In the genomic region with DNA sequence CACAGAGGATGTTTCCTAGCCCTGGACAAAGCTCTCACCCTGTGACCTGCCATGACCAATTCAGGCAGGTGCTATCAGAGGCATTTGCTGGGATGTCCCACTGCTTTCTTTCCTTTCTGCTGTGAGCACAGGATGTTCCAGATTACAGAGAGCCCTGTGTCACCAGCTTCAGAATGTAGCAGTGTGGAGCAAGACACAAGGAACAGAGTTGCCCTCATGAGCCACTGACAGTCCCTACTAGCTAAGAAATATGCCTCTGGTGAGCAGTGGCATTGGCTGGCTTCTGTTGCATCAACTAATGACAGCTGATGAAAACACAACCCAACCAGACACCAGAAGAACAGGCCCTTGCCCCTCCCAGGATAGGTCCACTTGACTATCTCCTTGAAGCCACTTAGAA, we compare ENCODE assay signal across 11 cellular contexts.
"Had no signal": no experiment of that assay in that cellular context is flagged by ENCODE, and none has a peak within 500 bp of the region (broad histone marks: within the 10 kb centered on the region; RNA-seq: fewer than 3 reads in every experiment).

No MANE protein-coding gene starts in this region.

- H3K4me3 ChIP-seq: GM23248, GM23338, HAP-1 had no signal

- H3K9me3 Mint-ChIP-seq: GM23338, H9, HFFc6 had no signal

- H3K27ac Mint-ChIP-seq: GM23338, H9, HFFc6 had no signal

- H3K27ac ChIP-seq: GM23248 had no signal

- DNase-seq: GM23248, GOT3, H7, H9, HCEC 1CT, HFFc6 had no signal

- H3K4me1 ChIP-seq: HAP-1 had no signal

- FAIRE-seq: H1, H54 had no signal

- H3K36me3 ChIP-seq: HAP-1 had no signal

- H2AFZ ChIP-seq: GM23248, GM23338 had no signal

- H3K4me3 Mint-ChIP-seq: GM23338, H9, HFFc6 had no signal

- H3K9me3 ChIP-seq: HAP-1 had no signal

- H3K4me2 ChIP-seq: GM23338 had no signal

- H3K9ac ChIP-seq: GM23248 had no signal

- H3K4me1 Mint-ChIP-seq: GM23338, H9 had no signal

- ATAC-seq: GM23338, HCT116 had no signal
